Comparison of ENCODE assay signal across 1 cellular context in genomic region chr4:186158021-186158859, GRCh38.
TF ChIP-seq lines count a peak whose summit lies in the region.

No MANE protein-coding gene starts in this region.

TF ChIP-seq in WTC11, 78 proteins besides CTCF, POLR2A, EP300 and RAD21 (continued from another document):
- no peak for TF ChIP-seq ZBTB43 (CRISPR knock-in tag; IDR thresholded peaks at IDR 0.05)
- TF ChIP-seq ZSCAN18 (CRISPR knock-in tag; IDR thresholded peaks at IDR 0.05) = no peak
- TF ChIP-seq NR1H2 (CRISPR knock-in tag; IDR thresholded peaks at IDR 0.05) = no peak
- TF ChIP-seq ETV6 (CRISPR knock-in tag; IDR thresholded peaks at IDR 0.05) = no peak
- TF ChIP-seq GTF2I (CRISPR knock-in tag; conservative IDR thresholded peaks at IDR 0.05) = no peak
- TF ChIP-seq JUN (CRISPR knock-in tag; IDR thresholded peaks at IDR 0.05) = no peak
- no peak for TF ChIP-seq FOXP4 (CRISPR knock-in tag; IDR thresholded peaks at IDR 0.05)
- no peak for TF ChIP-seq PRDM15 (CRISPR knock-in tag; IDR thresholded peaks at IDR 0.05)
- no peak for TF ChIP-seq SOX15 (CRISPR knock-in tag; IDR thresholded peaks at IDR 0.05)
- no peak for TF ChIP-seq OVOL2 (CRISPR knock-in tag; IDR thresholded peaks at IDR 0.05; ENCODE audit: borderline replicate concordance)
- TF ChIP-seq ZNF138 (CRISPR knock-in tag; conservative IDR thresholded peaks at IDR 0.05) = no peak
- no peak for TF ChIP-seq ATF2 (CRISPR knock-in tag; IDR thresholded peaks at IDR 0.05; ENCODE audit: borderline replicate concordance, low read depth)
- TF ChIP-seq FOXP1 (CRISPR knock-in tag; IDR thresholded peaks at IDR 0.05; ENCODE audit: borderline replicate concordance) = no peak
- TF ChIP-seq ZNF532 (CRISPR knock-in tag; IDR thresholded peaks at IDR 0.05; ENCODE audit: borderline replicate concordance) = no peak
- no peak for TF ChIP-seq IRF2 (CRISPR knock-in tag; IDR thresholded peaks at IDR 0.05; ENCODE audit: borderline replicate concordance, low read depth)
- no peak for TF ChIP-seq ZNF512 (CRISPR knock-in tag; IDR thresholded peaks at IDR 0.05; ENCODE audit: borderline replicate concordance)
- no peak for TF ChIP-seq MYBL2 (CRISPR knock-in tag; IDR thresholded peaks at IDR 0.05)
- no peak for TF ChIP-seq ZNF281 (CRISPR knock-in tag; IDR thresholded peaks at IDR 0.05)
